In the genomic region with DNA sequence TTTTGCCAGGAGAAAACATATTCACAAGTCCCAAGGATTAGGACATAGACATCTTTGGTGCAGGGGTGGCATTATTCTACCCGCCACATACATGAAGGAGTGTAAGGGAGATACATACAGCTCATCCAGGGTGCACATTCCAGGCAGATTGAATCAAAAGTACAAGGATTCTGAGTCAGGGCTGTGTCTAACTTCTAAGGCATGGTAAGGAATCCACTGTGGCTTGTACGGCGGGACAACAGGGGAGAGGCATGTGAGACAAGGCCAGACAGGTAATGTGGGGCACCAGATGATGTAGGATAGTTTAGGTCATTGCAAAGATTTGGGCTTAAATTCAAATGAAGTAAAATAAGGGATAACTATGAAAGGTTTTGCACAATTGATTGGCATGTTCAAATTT, we compare ENCODE assay signal across 22 cellular contexts.
A peak's percentile ranks its signal among the peaks of the same experiment; 100 is the strongest.
DNase-seq lines count a peak whose midpoint lies in the region; ATAC-seq, FAIRE-seq and TF ChIP-seq lines count a peak whose summit lies in the region.
"Had no signal": no experiment of that assay in that cellular context is flagged by ENCODE, and none has a peak within 500 bp of the region (broad histone marks: within the 10 kb centered on the region; RNA-seq: fewer than 3 reads in every experiment).

No MANE protein-coding gene starts in this region.

- H3K9ac ChIP-seq in smooth muscle cell (ENCODE audit: low read depth) = no peak overlapping the region
- H3K9ac ChIP-seq: BLaER1 had no signal

- ATAC-seq in foreskin keratinocyte = peak; percentile 87
- ATAC-seq: CD8-positive, alpha-beta T cell; GM12878; GM23338; HCT116 had no signal

- H3K4me3 ChIP-seq in bronchial epithelial cell (ENCODE audit: low read depth, low read length) (no peak overlapping the region), smooth muscle cell (no peak overlapping the region), hepatocyte (no peak overlapping the region)
- H3K4me3 ChIP-seq: BLaER1, GM12878, GM23338 had no signal

- no peaks in the 10 kb centered on the region for H3F3A ChIP-seq in smooth muscle cell (ENCODE audit: low read depth)

- H3K27ac ChIP-seq in RWPE1 (no peak overlapping the region), foreskin keratinocyte (no peak overlapping the region), smooth muscle cell (ENCODE audit: low read depth) (peak overlapping the region; percentile 60), hepatocyte (no peak overlapping the region)
- H3K27ac ChIP-seq: 22Rv1, BLaER1, C4-2B had no signal

- H3K4me1 ChIP-seq in foreskin keratinocyte (no peaks in the 10 kb centered on the region), smooth muscle cell (ENCODE audit: low read depth) (no peaks in the 10 kb centered on the region), hepatocyte (ENCODE audit: insufficient read depth) (no peaks in the 10 kb centered on the region)
- H3K4me1 ChIP-seq: BLaER1, Caco-2 had no signal

- CTCF ChIA-PET in RWPE1 (lab: Yijun Ruan, JAX) = no interaction called here

- H3K36me3 ChIP-seq in bronchial epithelial cell (ENCODE audit: control insufficient read depth, insufficient read depth, low read length) (no peaks in the 10 kb centered on the region), smooth muscle cell (ENCODE audit: low read depth) (no peaks in the 10 kb centered on the region), hepatocyte (replicated peaks; ENCODE audit: insufficient read depth, low read depth) (no peaks in the 10 kb centered on the region)
- H3K36me3 ChIP-seq: BLaER1 had no signal

- H2AFZ ChIP-seq in smooth muscle cell (ENCODE audit: low read depth) = no peak overlapping the region
- H2AFZ ChIP-seq in hepatocyte = no peak overlapping the region
- H2AFZ ChIP-seq: GM23338 had no signal

- H3K9me3 ChIP-seq in smooth muscle cell (replicated peaks; ENCODE audit: low read depth) = no peaks in the 10 kb centered on the region
- no peaks in the 10 kb centered on the region for H3K9me3 ChIP-seq in hepatocyte (ENCODE audit: low read depth)
- H3K9me3 ChIP-seq: Caco-2 had no signal

- H4K20me1 ChIP-seq in smooth muscle cell (ENCODE audit: low read depth) (no peaks in the 10 kb centered on the region), hepatocyte (ENCODE audit: insufficient read depth, poor library complexity, severe bottlenecking) (no peaks in the 10 kb centered on the region)
- H4K20me1 ChIP-seq: BLaER1 had no signal

- no peaks in the 10 kb centered on the region for H3K79me2 ChIP-seq in smooth muscle cell (ENCODE audit: low read depth)
- H3K79me2 ChIP-seq in hepatocyte = no peaks in the 10 kb centered on the region

- DNase-seq in RWPE1 (ENCODE audit: low spot score) (peak; percentile 12), bronchial epithelial cell (ENCODE audit: low read depth) (peak; percentile 35), foreskin keratinocyte (peak; percentile 42 to 95), smooth muscle cell (lab: John Stamatoyannopoulos, UW; ENCODE audit: unreplicated experiment) (no peak), NCI-H510A (lab: John Stamatoyannopoulos, UW) (no peak), hepatocyte (ENCODE audit: low spot score) (no peak), epidermal melanocyte (ENCODE audit: insufficient read length, low spot score) (no peak)
- DNase-seq: Caco-2; CD4-positive, CD25-positive, alpha-beta regulatory T cell; CD8-positive, alpha-beta T cell; DMS153; DND-41; H9 had no signal

- TF ChIP-seq CTCF in RWPE1 (conservative IDR thresholded peaks at IDR 0.05; ENCODE audit: low read depth) = no peak
- no peak for TF ChIP-seq CTCF in bronchial epithelial cell (IDR thresholded peaks at IDR 0.05; ENCODE audit: insufficient read depth, low read length, severe bottlenecking)
- no peak for TF ChIP-seq CTCF in foreskin keratinocyte (conservative IDR thresholded peaks at IDR 0.05)
- no peak for TF ChIP-seq CTCF in smooth muscle cell (IDR thresholded peaks at IDR 0.05; ENCODE audit: borderline replicate concordance, insufficient read depth, poor library complexity, severe bottlenecking)
- no peak for TF ChIP-seq CTCF in hepatocyte (IDR thresholded peaks at IDR 0.05; ENCODE audit: poor library complexity)

- WGBS in smooth muscle cell (ENCODE audit: low lambda C conversion rate) = 48% methylated on average over 3 of the region's 3 CpGs
- 76% methylated on average over 3 of the region's 3 CpGs for WGBS in hepatocyte (ENCODE audit: low lambda C conversion rate, missing lambda C conversion rate)

- no peak overlapping the region for H3K4me2 ChIP-seq in smooth muscle cell
- H3K4me2 ChIP-seq in hepatocyte = no peak overlapping the region
- H3K4me2 ChIP-seq: BLaER1, GM23338 had no signal

- FAIRE-seq in bronchial epithelial cell (lab: Jason Lieb, UNC) = no peak
- FAIRE-seq: A204.1, G401.6, GM12878, GM19239 had no signal

- POLR2A ChIA-PET in RWPE1 (lab: Yijun Ruan, JAX; ENCODE audit: low non-redundant PET) = no interaction called here

- no peaks in the 10 kb centered on the region for H3K27me3 ChIP-seq in bronchial epithelial cell (ENCODE audit: control insufficient read depth, insufficient read depth, low read length)
- no peaks in the 10 kb centered on the region for H3K27me3 ChIP-seq in foreskin keratinocyte
- no peaks in the 10 kb centered on the region for H3K27me3 ChIP-seq in smooth muscle cell (ENCODE audit: low read depth)
- H3K27me3 ChIP-seq in hepatocyte = no peaks in the 10 kb centered on the region
- H3K27me3 ChIP-seq: BLaER1 had no signal

- H3K9me2 ChIP-seq in hepatocyte (replicated peaks; ENCODE audit: insufficient read depth) = no peaks in the 10 kb centered on the region

Comparison
In these comparisons a context has a peak if more than half of its experiments do, and no peak if none do; other contexts are left out.
1. DNase-seq: peak in RWPE1 (single experiment), bronchial epithelial cell (single experiment) and foreskin keratinocyte (2 of 2); none in smooth muscle cell (single experiment), NCI-H510A (single experiment), hepatocyte (single experiment) and epidermal melanocyte (single experiment).